Comparison of ENCODE assay signal across 32 cellular contexts in genomic region chrX:794311-794710, GRCh38.
"Had no signal": no experiment of that assay in that cellular context is flagged by ENCODE, and none has a peak within 500 bp of the region (broad histone marks: within the 10 kb centered on the region; RNA-seq: fewer than 3 reads in every experiment).

No MANE protein-coding gene starts in this region.

- H3K36me3 Mint-ChIP-seq: activated CD4-positive, alpha-beta memory T cell treated with anti-CD3 and anti-CD28 coated beads for 36 hours; activated naive CD4-positive, alpha-beta T cell treated with anti-CD3 and anti-CD28 coated beads, Interleukin-2, amount 10 ng/mL, durations not matched to agents 7 days and 5 days; activated naive CD8-positive, alpha-beta T cell; brain had no signal

- ATAC-seq: activated CD4-positive, alpha-beta T cell treated with anti-CD3 and anti-CD28 coated beads for 36 hours; activated naive CD8-positive, alpha-beta T cell treated with anti-CD3 and anti-CD28 coated beads, Interleukin-2, amount 50 U/mL, for 24 hours; PC-3 had no signal

- H3K27ac ChIP-seq: KMS-11, Peyer's patch, SJSA1 had no signal

- H3K4me3 ChIP-seq: Peyer's patch, SJSA1 had no signal

- H3K9me3 ChIP-seq: SK-N-SH had no signal

- H3K9me3 Mint-ChIP-seq: activated CD4-positive, alpha-beta memory T cell treated with anti-CD3 and anti-CD28 coated beads for 36 hours; activated naive CD4-positive, alpha-beta T cell treated with anti-CD3 and anti-CD28 coated beads, Interleukin-2, amount 10 ng/mL, durations not matched to agents 7 days and 5 days; activated naive CD8-positive, alpha-beta T cell treated with anti-CD3 and anti-CD28 coated beads, Interleukin-2, amount 50 U/mL, for 24 hours; T-helper 1 cell treated with Interleukin-12 subunit alpha and Interleukin-12 subunit beta and Interleukin-4 antibody, amounts not matched to agents 30 μg/mL and 1 μg/mL, for 36 hours; T-helper 2 cell treated with Interferon-gamma antibody and Interleukin-4, amounts not matched to agents 5 μg/mL and 100 μg/mL, for 36 hours had no signal

- H3K4me1 Mint-ChIP-seq: activated CD4-positive, alpha-beta T cell treated with anti-CD3 and anti-CD28 coated beads for 36 hours; activated naive CD4-positive, alpha-beta T cell treated with anti-CD3 and anti-CD28 coated beads, Interleukin-2, amount 10 ng/mL, durations not matched to agents 7 days and 5 days; activated naive CD8-positive, alpha-beta T cell treated with anti-CD3 and anti-CD28 coated beads, Interleukin-2, amount 50 U/mL, for 24 hours had no signal

- H3K4me1 ChIP-seq: Peyer's patch, SJSA1 had no signal

- H3K27ac Mint-ChIP-seq: activated CD4-positive, alpha-beta memory T cell treated with anti-CD3 and anti-CD28 coated beads for 36 hours; activated CD4-positive, alpha-beta T cell treated with anti-CD3 and anti-CD28 coated beads for 36 hours; activated naive CD4-positive, alpha-beta T cell treated with anti-CD3 and anti-CD28 coated beads, Interleukin-2, amount 10 ng/mL, durations not matched to agents 7 days and 5 days; activated naive CD8-positive, alpha-beta T cell; activated naive CD8-positive, alpha-beta T cell treated with anti-CD3 and anti-CD28 coated beads, Interleukin-2, amount 50 U/mL, for 24 hours; activated T-helper 2 cell treated with anti-CD3 and anti-CD28 coated beads, Interferon-gamma antibody, Interleukin-2, Interleukin-4, amounts not matched to agents 10 μg/mL and 5 μg/mL and 100 μg/mL, durations not matched to agents 14 hours and 24 hours and 36 hours; brain; T-helper 1 cell treated with Interleukin-12 subunit alpha and Interleukin-12 subunit beta and Interleukin-4 antibody, amounts not matched to agents 30 μg/mL and 1 μg/mL, for 36 hours; T-helper 2 cell treated with Interferon-gamma antibody and Interleukin-4, amounts not matched to agents 5 μg/mL and 100 μg/mL, for 36 hours had no signal

- H3K36me3 ChIP-seq: Peyer's patch, SJSA1 had no signal

- DNase-seq: activated CD4-positive, alpha-beta memory T cell treated with anti-CD3 and anti-CD28 coated beads for 36 hours; activated CD4-positive, alpha-beta T cell treated with anti-CD3 and anti-CD28 coated beads for 36 hours; activated CD4-positive, alpha-beta T cell treated with anti-CD3 and anti-CD28 coated beads, Interleukin-2, amount 50 U/mL, for 1 hour; activated CD8-positive, alpha-beta memory T cell treated with anti-CD3 and anti-CD28 coated beads, Interleukin-2, amount 50 U/mL, for 4 hours; activated naive CD4-positive, alpha-beta T cell treated with anti-CD3 and anti-CD28 coated beads, Interleukin-2, amount 10 ng/mL, durations not matched to agents 7 days and 5 days; activated naive CD8-positive, alpha-beta T cell treated with anti-CD3 and anti-CD28 coated beads, Interleukin-2, amount 50 U/mL, for 24 hours; activated T-cell treated with anti-CD3 and anti-CD28 coated beads for 4 hours; anterior cingulate cortex; MM.1S; MV-4-11; NCI-H1092; NCI-H1436 treated with DMSO at 0.1 percent for 48 hours; NCI-H187; NCI-H2029 treated with DMSO at 0.1 percent for 48 hours; NCI-H2107; NCI-H2171; NCI-H510A; NCI-H526; NCI-H748 treated with DMSO at 0.1 percent for 48 hours; NK-92 treated with Interleukin-12 subunit alpha and Interleukin-12 subunit beta, amount 100 ng/mL, for 24 hours; PC-3; Peyer's patch; RPMI8226; SHP77 treated with DMSO at 0.1 percent for 48 hours; SK-N-SH had no signal

- H3K4me3 Mint-ChIP-seq: activated CD4-positive, alpha-beta memory T cell treated with anti-CD3 and anti-CD28 coated beads for 36 hours; activated CD4-positive, alpha-beta T cell treated with anti-CD3 and anti-CD28 coated beads for 36 hours; activated naive CD4-positive, alpha-beta T cell treated with anti-CD3 and anti-CD28 coated beads, Interleukin-2, amount 10 ng/mL, durations not matched to agents 7 days and 5 days; activated naive CD8-positive, alpha-beta T cell; activated naive CD8-positive, alpha-beta T cell treated with anti-CD3 and anti-CD28 coated beads, Interleukin-2, amount 50 U/mL, for 24 hours; brain; T-helper 1 cell treated with Interleukin-12 subunit alpha and Interleukin-12 subunit beta and Interleukin-4 antibody, amounts not matched to agents 30 μg/mL and 1 μg/mL, for 36 hours; T-helper 2 cell treated with Interferon-gamma antibody and Interleukin-4, amounts not matched to agents 5 μg/mL and 100 μg/mL, for 36 hours had no signal

- H3K27me3 ChIP-seq: Peyer's patch, SJSA1 had no signal
